8 cellular contexts compared by ENCODE assay signal in the genomic region with DNA sequence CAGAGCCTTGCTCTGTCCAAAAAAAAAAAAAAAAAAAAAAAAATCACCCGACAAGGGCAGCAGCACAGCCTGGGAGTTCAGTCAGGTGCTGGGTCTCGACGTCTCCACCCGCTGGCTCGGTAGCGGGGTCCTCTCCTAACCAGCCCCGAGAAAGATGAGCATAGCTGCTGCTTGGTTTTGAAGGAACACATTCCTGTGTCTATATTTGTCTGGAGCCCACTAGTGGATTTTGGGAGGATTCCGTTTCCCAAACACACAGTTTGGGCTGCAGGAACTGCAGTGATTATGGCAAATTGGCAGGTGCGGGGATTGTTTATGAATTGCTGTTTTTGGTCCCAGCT. TPM values are rescaled to one million over a fixed set of nuclear protein-coding genes. Genes with fewer than 3 reads are reported as not detected.
A peak's percentile ranks its signal among the peaks of the same experiment; 100 is the strongest.
DNase-seq lines count a peak whose midpoint lies in the region; ATAC-seq and TF ChIP-seq lines count a peak whose summit lies in the region.

No MANE protein-coding gene starts in this region.

- no peak for DNase-seq in T-helper 2 cell treated with Interferon-gamma antibody and Interleukin-4, amounts not matched to agents 5 μg/mL and 100 μg/mL, for 36 hours (ENCODE audit: low spot score)
- DNase-seq in T-helper 2 cell (no peak), activated B cell treated with CpG ODN at 0.5 μM for 24 hours (no peak), HuH-7.5 (ENCODE audit: low spot score) (no peak)
- no peak for DNase-seq in stimulated activated naive CD8-positive, alpha-beta T cell treated with anti-CD3 and anti-CD28 coated beads, Interleukin-15, amount 100 ng/mL, for 72 hours

- peak overlapping the region; percentile 74 for H3K4me3 ChIP-seq in iPS-11a (ENCODE audit: low read depth, low read length)

- no peak overlapping the region for H3K27ac Mint-ChIP-seq in T-helper 2 cell treated with Interferon-gamma antibody and Interleukin-4, amounts not matched to agents 5 μg/mL and 100 μg/mL, for 36 hours
- no peak overlapping the region for H3K27ac Mint-ChIP-seq in activated B cell treated with CpG ODN at 0.5 μM for 24 hours
- peak overlapping the region; percentile 13 to 89 for H3K27ac Mint-ChIP-seq in stimulated activated naive CD8-positive, alpha-beta T cell treated with anti-CD3 and anti-CD28 coated beads, Interleukin-15, amount 100 ng/mL, for 72 hours

- ATAC-seq in activated B cell treated with CpG ODN at 0.5 μM for 24 hours (ENCODE audit: low read depth) (no peak), HG02678 (IDR thresholded peaks at IDR 0.05; ENCODE audit: unreplicated experiment) (no peak), GM19397 (IDR thresholded peaks at IDR 0.05; ENCODE audit: unreplicated experiment) (no peak)
- ATAC-seq in stimulated activated naive CD8-positive, alpha-beta T cell treated with anti-CD3 and anti-CD28 coated beads, Interleukin-15, amount 100 ng/mL, for 72 hours, result no peak

- peak overlapping the region; percentile 86 for H3K4me3 Mint-ChIP-seq in T-helper 2 cell treated with Interferon-gamma antibody and Interleukin-4, amounts not matched to agents 5 μg/mL and 100 μg/mL, for 36 hours
- peak overlapping the region; percentile 74 for H3K4me3 Mint-ChIP-seq in activated B cell treated with CpG ODN at 0.5 μM for 24 hours
- H3K4me3 Mint-ChIP-seq in stimulated activated naive CD8-positive, alpha-beta T cell treated with anti-CD3 and anti-CD28 coated beads, Interleukin-15, amount 100 ng/mL, for 72 hours, result peak overlapping the region; percentile 89 to 91

- CTCF ChIA-PET in activated B cell treated with CpG ODN at 0.5 μM for 24 hours (lab: Charles Lee), result interaction anchor here (1.2 kb wide), 1 partner anchor 66 kb away, joined by 5 read pairs; no protein-coding TSS in a partner anchor

- H3K36me3 Mint-ChIP-seq in T-helper 2 cell treated with Interferon-gamma antibody and Interleukin-4, amounts not matched to agents 5 μg/mL and 100 μg/mL, for 36 hours (ENCODE audit: low read depth), result peaks cover 34% of the 10 kb centered on the region
- no peaks in the 10 kb centered on the region for H3K36me3 Mint-ChIP-seq in activated B cell treated with CpG ODN at 0.5 μM for 24 hours (ENCODE audit: low read depth)

- peaks cover 22% of the 10 kb centered on the region for H3K27me3 Mint-ChIP-seq in T-helper 2 cell treated with Interferon-gamma antibody and Interleukin-4, amounts not matched to agents 5 μg/mL and 100 μg/mL, for 36 hours (ENCODE audit: low read depth)
- H3K27me3 Mint-ChIP-seq in activated B cell treated with CpG ODN at 0.5 μM for 24 hours, result peaks cover 31% of the 10 kb centered on the region
- H3K27me3 Mint-ChIP-seq in stimulated activated naive CD8-positive, alpha-beta T cell treated with anti-CD3 and anti-CD28 coated beads, Interleukin-15, amount 100 ng/mL, for 72 hours, result peaks cover 17% of the 10 kb centered on the region

- H3K9me3 Mint-ChIP-seq in T-helper 2 cell treated with Interferon-gamma antibody and Interleukin-4, amounts not matched to agents 5 μg/mL and 100 μg/mL, for 36 hours, result no peaks in the 10 kb centered on the region
- no peaks in the 10 kb centered on the region for H3K9me3 Mint-ChIP-seq in activated B cell treated with CpG ODN at 0.5 μM for 24 hours
- H3K9me3 Mint-ChIP-seq in stimulated activated naive CD8-positive, alpha-beta T cell treated with anti-CD3 and anti-CD28 coated beads, Interleukin-15, amount 100 ng/mL, for 72 hours, result no peaks in the 10 kb centered on the region

- TF ChIP-seq CTCF in activated B cell treated with CpG ODN at 0.5 μM for 24 hours (IDR thresholded peaks at IDR 0.05), result no peak

- H3K4me1 Mint-ChIP-seq in T-helper 2 cell treated with Interferon-gamma antibody and Interleukin-4, amounts not matched to agents 5 μg/mL and 100 μg/mL, for 36 hours (ENCODE audit: low read depth), result peaks cover 43% of the 10 kb centered on the region
- peaks cover 3% of the 10 kb centered on the region for H3K4me1 Mint-ChIP-seq in activated B cell treated with CpG ODN at 0.5 μM for 24 hours
- peaks cover 55% of the 10 kb centered on the region for H3K4me1 Mint-ChIP-seq in stimulated activated naive CD8-positive, alpha-beta T cell treated with anti-CD3 and anti-CD28 coated beads, Interleukin-15, amount 100 ng/mL, for 72 hours

- intact Hi-C loops in activated B cell treated with CpG ODN at 0.5 μM for 24 hours (cut with micrococcal nuclease), result loop anchor here (5.0 kb wide), 3 partner anchors 65 to 415 kb away; no protein-coding TSS in a partner anchor

- POLR2A ChIA-PET in activated B cell treated with CpG ODN at 0.5 μM for 24 hours (lab: Charles Lee), result no interaction called here

RNA-seq across cellular contexts. Expression of a gene that starts 1.2 kb away (rescaled TPM):
- total RNA-seq in activated B cell treated with CpG ODN at 0.5 μM for 24 hours, result 0.27 and 0.69 TPM in 2 replicates

Comparison
In these comparisons a context has a peak if more than half of its experiments do, and no peak if none do; other contexts are left out.
1. H3K27ac Mint-ChIP-seq: peak in stimulated activated naive CD8-positive, alpha-beta T cell treated with anti-CD3 and anti-CD28 coated beads, Interleukin-15, amount 100 ng/mL, for 72 hours (2 of 2); none in T-helper 2 cell treated with Interferon-gamma antibody and Interleukin-4, amounts not matched to agents 5 μg/mL and 100 μg/mL, for 36 hours (single experiment) and activated B cell treated with CpG ODN at 0.5 μM for 24 hours (single experiment).
2. Peak in every context shown above with its lines, with median percentiles within 50 percentile points of each other: H3K4me3 Mint-ChIP-seq.